1 cellular context compared by ENCODE assay signal in genomic region chr22:20558534-20558933, GRCh38.
A peak's percentile ranks its signal among the peaks of the same experiment; 100 is the strongest.
TF ChIP-seq lines count a peak whose summit lies in the region.

No MANE protein-coding gene starts in this region.

TF ChIP-seq in K562, 482 proteins besides CTCF, POLR2A, EP300 and RAD21 (continued from another document):
- TF ChIP-seq AFF4 (CRISPR knock-in tag; IDR thresholded peaks at IDR 0.05) (no peak), RFX5 (IDR thresholded peaks at IDR 0.05; ENCODE audit: low read depth, low read length) (no peak), ZNF609 (CRISPR knock-in tag; IDR thresholded peaks at IDR 0.05; ENCODE audit: borderline replicate concordance) (no peak), RBM34 (IDR thresholded peaks at IDR 0.05; ENCODE audit: borderline replicate concordance, insufficient read depth, low read length) (no peak), GTF2E2 (tag; IDR thresholded peaks at IDR 0.05) (no peak), E4F1 (CRISPR knock-in tag; IDR thresholded peaks at IDR 0.05; ENCODE audit: borderline replicate concordance) (peak; percentile 45; the same call in 1 of the 2 replicates), THAP12 (CRISPR knock-in tag; IDR thresholded peaks at IDR 0.05) (0 out of 2 replicates have a peak, but pooled peaks have one; percentile 49), ZNF583 (CRISPR knock-in tag; IDR thresholded peaks at IDR 0.05) (no peak), KLF10 (CRISPR knock-in tag; IDR thresholded peaks at IDR 0.05) (no peak), ARID3B (CRISPR knock-in tag; IDR thresholded peaks at IDR 0.05; ENCODE audit: borderline replicate concordance) (no peak), XRCC4 (IDR thresholded peaks at IDR 0.05; ENCODE audit: extremely low read depth, insufficient read depth, insufficient read length) (no peak), CREB1 (IDR thresholded peaks at IDR 0.05) (no peak), CREB1 (CRISPR knock-in tag; IDR thresholded peaks at IDR 0.05) (no peak), RBM15 (IDR thresholded peaks at IDR 0.05; ENCODE audit: insufficient read depth, low read length) (no peak), FOXK1 (CRISPR knock-in tag; IDR thresholded peaks at IDR 0.05; ENCODE audit: borderline replicate concordance) (peak; percentile 62; the same call in 1 of the 2 replicates), PTTG1 (tag; IDR thresholded peaks at IDR 0.05; ENCODE audit: low read depth) (no peak), TCF7L2 (IDR thresholded peaks at IDR 0.05; ENCODE audit: low read depth, low read length) (no peak), ARHGAP35 (IDR thresholded peaks at IDR 0.05; ENCODE audit: partially characterized antibody) (no peak), KAT8 (IDR thresholded peaks at IDR 0.05; ENCODE audit: low read depth) (no peak), FOXP4 (CRISPR knock-in tag; IDR thresholded peaks at IDR 0.05; ENCODE audit: borderline replicate concordance) (0 out of 2 replicates have a peak, but pooled peaks have one; percentile 34)
